Comparison of ENCODE assay signal across 26 cellular contexts in the genomic region with DNA sequence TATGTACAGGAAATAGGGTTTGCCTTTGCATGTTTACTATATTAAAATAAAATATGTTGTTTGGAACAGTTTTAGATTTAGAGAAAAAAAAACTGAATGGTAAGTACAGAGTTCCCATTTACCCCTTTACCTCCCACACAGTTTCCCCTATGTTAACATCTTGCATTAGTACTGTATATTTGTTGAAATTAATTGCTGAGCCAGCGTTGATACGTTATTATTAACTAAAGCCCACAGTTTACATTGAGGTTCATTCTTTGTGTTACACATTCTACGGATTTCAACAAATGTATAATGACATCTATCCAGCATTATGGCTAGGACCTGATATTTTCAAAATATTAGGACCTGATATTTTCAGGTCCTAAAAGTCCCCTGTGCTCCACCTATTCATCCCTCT.
"Had no signal": no experiment of that assay in that cellular context is flagged by ENCODE, and none has a peak within 500 bp of the region (broad histone marks: within the 10 kb centered on the region; RNA-seq: fewer than 3 reads in every experiment).

No MANE protein-coding gene starts in this region.

- H2AFZ ChIP-seq: hepatocyte, neural progenitor cell, parathyroid adenoma had no signal

- H3K36me3 ChIP-seq: left ventricle myocardium inferior, neural progenitor cell, neutrophil, right atrium auricular region, spleen, suprapubic skin, thoracic aorta, tibial artery, upper lobe of right lung had no signal

- H3K27ac ChIP-seq: hepatocyte, left ventricle myocardium inferior, neural progenitor cell, neutrophil, parathyroid adenoma, right atrium auricular region, skin epidermis, spleen, suprapubic skin, thoracic aorta, tibial artery, upper lobe of right lung had no signal

- H3K4me1 Mint-ChIP-seq: neural progenitor cell had no signal

- H3K9me3 Mint-ChIP-seq: natural killer cell; nephron progenitor cell; neural progenitor cell; stimulated activated effector memory CD8-positive, alpha-beta T cell treated with anti-CD3 and anti-CD28 coated beads, Interleukin-12 subunit alpha, Interleukin-12 subunit beta, amount 100 ng/mL, for 72 hours; stimulated activated naive CD8-positive, alpha-beta T cell treated with anti-CD3 and anti-CD28 coated beads, Interleukin-15, Interleukin-2, amounts not matched to agents 100 ng/mL and 50 ng/mL, for 24 hours had no signal

- H3K4me1 ChIP-seq: parathyroid adenoma had no signal

- H3K4me2 ChIP-seq: hepatocyte, neural progenitor cell had no signal

- H3K79me2 ChIP-seq: parathyroid adenoma had no signal

- H3K9me3 ChIP-seq: left ventricle myocardium inferior, neutrophil, right atrium auricular region, spleen, suprapubic skin, thoracic aorta, tibial artery, upper lobe of right lung had no signal

- H3K27me3 Mint-ChIP-seq: naive B cell; stimulated activated naive CD8-positive, alpha-beta T cell treated with anti-CD3 and anti-CD28 coated beads, Interleukin-15, Interleukin-2, amounts not matched to agents 100 ng/mL and 50 ng/mL, for 24 hours had no signal

- H3K9ac ChIP-seq: neural progenitor cell, parathyroid adenoma had no signal

- FAIRE-seq: urothelium cell line had no signal

- H3K4me3 Mint-ChIP-seq: mesothelial cell of epicardium; naive B cell; natural killer cell; nephron progenitor cell; neural progenitor cell; stimulated activated effector memory CD8-positive, alpha-beta T cell treated with anti-CD3 and anti-CD28 coated beads, Interleukin-12 subunit alpha, Interleukin-12 subunit beta, amount 100 ng/mL, for 72 hours; stimulated activated naive CD8-positive, alpha-beta T cell treated with anti-CD3 and anti-CD28 coated beads, Interleukin-15, Interleukin-2, amounts not matched to agents 100 ng/mL and 50 ng/mL, for 24 hours had no signal

- DNase-seq: islet precursor cell; left ventricle myocardium inferior; mesendoderm; naive B cell; natural killer cell; nephron progenitor cell; occipital lobe; spleen; stimulated activated CD4-positive, alpha-beta T cell treated with anti-CD3 and anti-CD28 coated beads, Interleukin-4, amount 100 ng/mL, for 24 hours; stimulated activated naive CD4-positive, alpha-beta T cell; tibial artery; upper lobe of right lung had no signal

- H3K27me3 ChIP-seq: hepatocyte, neural progenitor cell, neutrophil, right atrium auricular region, spleen, suprapubic skin, tibial artery, upper lobe of right lung had no signal

- H3K27ac Mint-ChIP-seq: mesothelial cell of epicardium; natural killer cell; nephron progenitor cell; neural progenitor cell; stimulated activated effector memory CD8-positive, alpha-beta T cell treated with anti-CD3 and anti-CD28 coated beads, Interleukin-12 subunit alpha, Interleukin-12 subunit beta, amount 100 ng/mL, for 72 hours; stimulated activated naive CD8-positive, alpha-beta T cell treated with anti-CD3 and anti-CD28 coated beads, Interleukin-15, Interleukin-2, amounts not matched to agents 100 ng/mL and 50 ng/mL, for 24 hours had no signal

- H3K36me3 Mint-ChIP-seq: mesothelial cell of epicardium, natural killer cell, neural progenitor cell had no signal

- H3K4me3 ChIP-seq: hepatocyte, left ventricle myocardium inferior, lung, neural progenitor cell, right atrium auricular region, skin epidermis, spleen, suprapubic skin, thoracic aorta, tibial artery, upper lobe of right lung had no signal

- ATAC-seq: natural killer cell; sciatic nerve; stimulated activated effector memory CD8-positive, alpha-beta T cell treated with anti-CD3 and anti-CD28 coated beads, Interleukin-12 subunit alpha, Interleukin-12 subunit beta, amount 100 ng/mL, for 72 hours; upper lobe of right lung had no signal
